In the genomic region with DNA sequence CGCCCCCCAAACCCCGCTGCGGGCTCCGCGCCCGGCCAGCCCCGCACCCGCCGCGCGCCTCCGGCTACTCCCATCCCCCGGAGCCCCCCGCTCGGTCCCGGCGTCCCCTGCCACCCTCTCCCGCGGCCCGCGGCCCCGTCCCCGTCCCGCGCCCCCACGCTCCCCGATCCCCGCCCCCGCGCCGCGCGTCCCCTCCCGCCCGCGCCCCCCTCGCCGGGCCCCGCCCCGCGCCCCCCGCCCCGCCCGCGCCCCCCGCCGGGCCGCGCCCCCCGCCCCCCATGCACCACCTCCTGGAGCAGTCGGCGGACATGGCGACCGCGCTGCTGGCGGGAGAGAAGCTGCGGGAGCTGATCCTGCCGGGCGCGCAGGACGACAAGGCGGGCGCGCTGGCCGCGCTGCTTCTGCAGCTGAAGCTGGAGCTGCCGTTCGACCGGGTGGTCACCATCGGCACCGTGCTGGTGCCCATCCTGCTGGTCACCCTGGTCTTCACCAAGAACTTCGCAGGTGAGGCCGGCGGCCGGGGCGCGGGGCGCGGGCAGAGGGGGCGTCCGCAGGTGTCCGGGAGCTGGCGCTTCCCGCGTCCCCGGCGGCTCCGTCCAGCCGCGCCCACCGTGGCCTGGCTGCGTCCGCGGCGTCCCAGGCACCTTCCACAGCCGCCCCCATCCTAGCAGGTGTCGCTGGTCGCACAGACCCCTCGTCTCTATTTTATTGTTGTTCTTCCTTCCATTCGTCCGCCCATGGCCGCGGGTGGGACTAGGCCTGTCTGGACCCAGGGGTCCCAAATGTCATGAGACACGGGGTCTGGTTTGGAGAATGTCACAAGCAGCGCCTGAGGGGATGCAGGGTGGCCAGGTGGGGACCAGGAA, we compare ENCODE assay signal across 8 cellular contexts. TPM values are rescaled to one million over a fixed set of nuclear protein-coding genes. Genes with fewer than 3 reads are reported as not detected.
DNase-seq lines count a peak whose midpoint lies in the region; FAIRE-seq and TF ChIP-seq lines count a peak whose summit lies in the region.

TSS of gene PANX2 (plus strand) at position 279 of the 866 bp plus-strand sequence. CDS start at position 279, 0 bp downstream.

- H3K27me3 ChIP-seq in endothelial cell of umbilical vein (ENCODE audit: control insufficient read depth in 2 of 2, insufficient read depth in 2 of 2, low read length in 2 of 2), result no peaks in the 10 kb centered on the region

- FAIRE-seq in endothelial cell of umbilical vein (lab: Jason Lieb, UNC), result no peak

- H3K36me3 ChIP-seq in endothelial cell of umbilical vein (ENCODE audit: control insufficient read depth in 2 of 2, extremely low read depth in 1 of 2, insufficient read depth in 2 of 2, low read length in 2 of 2), result peaks cover 0 to under 1% of the 10 kb centered on the region in 2 experiments

- intact Hi-C loops in endothelial cell of umbilical vein (cut with micrococcal nuclease) (no loop called here), posterior vena cava (cut with DNase I) (no loop called here)

- dilution Hi-C loops in endothelial cell of umbilical vein (cut with MboI; ENCODE audit: extremely low pct_ligation_motif_present, low sequenced_read_pairs), result no loop called here

- peaks cover 4% of the 10 kb centered on the region for H3K4me1 ChIP-seq in endothelial cell of umbilical vein (ENCODE audit: control insufficient read depth, extremely low read depth, insufficient read depth, low read length)

- H3K9me3 ChIP-seq in endothelial cell of umbilical vein (replicated peaks; ENCODE audit: control insufficient read depth, insufficient read depth, low read length), result no peaks in the 10 kb centered on the region

- peak; percentile 41 for DNase-seq in COLO668 (lab: John Stamatoyannopoulos, UW; ENCODE audit: unreplicated experiment)
- peak; percentile 70 for DNase-seq in NCI-H69 (lab: John Stamatoyannopoulos, UW)
- no peak for DNase-seq in endothelial cell of umbilical vein (ENCODE audit: low read depth, low spot score)
- peak; percentile 77 for DNase-seq in posterior vena cava (ENCODE audit: low spot score)
- no peak for DNase-seq in stimulated activated CD4-positive, alpha-beta T cell treated with anti-CD3 and anti-CD28 coated beads, Interleukin-4, amount 100 ng/mL, for 24 hours
- DNase-seq in hepatic stellate cell (ENCODE audit: low spot score), result no peak
- no peak for DNase-seq in stimulated activated CD4-positive, alpha-beta T cell treated with anti-CD3 and anti-CD28 coated beads, Interleukin-4, amount 100 ng/mL, for 4 hours
- no peak for DNase-seq in GM13977 (ENCODE audit: low spot score)

- no peak within 1 kb of the TSS for H3K27ac ChIP-seq in endothelial cell of umbilical vein (ENCODE audit: insufficient read depth, low read depth, low read length)

- in situ Hi-C loops in GM13977 (cut with MboI; ENCODE audit: low pct_unique_long_range_greater_than_20kb, low sequenced_read_pairs, unreplicated experiment), result no loop called here

- no peaks in the 10 kb centered on the region for H3K9me1 ChIP-seq in endothelial cell of umbilical vein (replicated peaks; ENCODE audit: control insufficient read depth, extremely low read depth, insufficient read depth, low read length)

- peak within 1 kb of the TSS; percentile 16 for H3K9ac ChIP-seq in endothelial cell of umbilical vein (replicated peaks; ENCODE audit: extremely low read depth, insufficient read depth, low read length)

- H3K4me2 ChIP-seq in endothelial cell of umbilical vein (ENCODE audit: insufficient read depth, low read length), result peak within 1 kb of the TSS; percentile 76

- no peaks in the 10 kb centered on the region for H4K20me1 ChIP-seq in endothelial cell of umbilical vein (replicated peaks; ENCODE audit: control insufficient read depth, extremely low read depth, insufficient read depth, low read length)

- TF ChIP-seq CTCF in endothelial cell of umbilical vein (IDR thresholded peaks at IDR 0.05; ENCODE audit: extremely low read depth in 1 of 2, insufficient read depth in 1 of 2, low read depth in 1 of 2, low read length in 2 of 2) (no peak), GM13977 (IDR thresholded peaks at IDR 0.05; ENCODE audit: extremely low read depth, insufficient read depth, missing control alignments) (no peak)

- H3K4me3 ChIP-seq in endothelial cell of umbilical vein (replicated peaks in 1 of 3; ENCODE audit: insufficient read depth in 1 of 3, low read depth in 1 of 3, low read length in 3 of 3), result peak within 1 kb of the TSS in 2 of 3 experiments; percentile 33 to 42

- no TSS peak for BruUV-seq in endothelial cell of umbilical vein (replicated peaks; lab: Mats Ljungman, UMichigan)

- POLR2A ChIA-PET in endothelial cell of umbilical vein (lab: Charles Lee), result interaction anchor here (0.6 kb wide), 1 partner anchor 9 kb away, joined by 3 read pairs; no protein-coding TSS in a partner anchor

- H3K79me2 ChIP-seq in endothelial cell of umbilical vein (ENCODE audit: control insufficient read depth, insufficient read depth, low read length), result no peaks in the 10 kb centered on the region

- CTCF ChIA-PET in endothelial cell of umbilical vein (lab: Charles Lee), result interaction anchor here (1.0 to 1.1 kb wide), 2 partner anchors 22 to 240 kb away, joined by 3 to 4 read pairs; no protein-coding TSS in a partner anchor

- peak within 1 kb of the TSS; percentile 56 for H2AFZ ChIP-seq in endothelial cell of umbilical vein (ENCODE audit: low read depth, low read length)

- no peak for TF ChIP-seq POLR2A in endothelial cell of umbilical vein (IDR thresholded peaks at IDR 0.05; ENCODE audit: low read depth, low read length)

TF ChIP-seq in endothelial cell of umbilical vein, 7 proteins besides CTCF, POLR2A, EP300 and RAD21:
- TF ChIP-seq FOS (IDR thresholded peaks at IDR 0.05; ENCODE audit: borderline replicate concordance, insufficient read depth, low read length) (no peak), MAX (IDR thresholded peaks at IDR 0.05; ENCODE audit: insufficient read depth, insufficient read length) (no peak), POLR2AphosphoS5 (IDR thresholded peaks at IDR 0.05; ENCODE audit: insufficient read depth, low read depth, low read length) (no peak), MYC (IDR thresholded peaks at IDR 0.05; ENCODE audit: low read depth, low read length) (no peak), GATA2 (IDR thresholded peaks at IDR 0.05; ENCODE audit: insufficient read depth, insufficient read length, low read depth, low read length) (no peak)
TF ChIP-seq in endothelial cell of umbilical vein: peak in this region for 0.

RNA-seq across cellular contexts. Expression of gene PANX2, which starts in this region (rescaled TPM):
- 5.1 and 5.2 TPM in 2 replicates for total RNA-seq in endothelial cell of umbilical vein
- polyA plus RNA-seq in endothelial cell of umbilical vein, result 2.5 and 3.1 TPM in 2 replicates
- 1.2 and 2.2 TPM in 2 replicates for polyA plus RNA-seq in endothelial cell of umbilical vein (2011; cell fraction: cytosol; rRNA removed)
- 4.7 and 4.9 TPM in 2 replicates for polyA plus RNA-seq in endothelial cell of umbilical vein (2011; cell fraction: nucleus; rRNA removed)
- polyA plus RNA-seq in endothelial cell of umbilical vein (2012), result 3.2 and 3.4 TPM in 2 replicates
- 1.1 and 1.6 TPM in 2 replicates for polyA minus RNA-seq in endothelial cell of umbilical vein
- 1.3 TPM for polyA minus RNA-seq in endothelial cell of umbilical vein (2011; cell fraction: cytosol; rRNA and poly(A)+ RNA removed)
- polyA minus RNA-seq in endothelial cell of umbilical vein (2011; cell fraction: nucleus; rRNA and poly(A)+ RNA removed), result 1.1 and 2.5 TPM in 2 replicates
- total RNA-seq in posterior vena cava, result under 1 TPM; 0.19 to 0.23 TPM

Comparison
In these comparisons a context has a peak if more than half of its experiments do, and no peak if none do; other contexts are left out.
1. Peak in DNase-seq in posterior vena cava; RNA of the gene not detected or under 1 TPM.
2. DNase-seq: peak in COLO668 (single experiment) and NCI-H69 (single experiment); none in endothelial cell of umbilical vein (single experiment), stimulated activated CD4-positive, alpha-beta T cell treated with anti-CD3 and anti-CD28 coated beads, Interleukin-4, amount 100 ng/mL, for 24 hours (single experiment), hepatic stellate cell (single experiment), stimulated activated CD4-positive, alpha-beta T cell treated with anti-CD3 and anti-CD28 coated beads, Interleukin-4, amount 100 ng/mL, for 4 hours (0 of 2) and GM13977 (single experiment).